8 cellular contexts compared by ENCODE assay signal in the genomic region with DNA sequence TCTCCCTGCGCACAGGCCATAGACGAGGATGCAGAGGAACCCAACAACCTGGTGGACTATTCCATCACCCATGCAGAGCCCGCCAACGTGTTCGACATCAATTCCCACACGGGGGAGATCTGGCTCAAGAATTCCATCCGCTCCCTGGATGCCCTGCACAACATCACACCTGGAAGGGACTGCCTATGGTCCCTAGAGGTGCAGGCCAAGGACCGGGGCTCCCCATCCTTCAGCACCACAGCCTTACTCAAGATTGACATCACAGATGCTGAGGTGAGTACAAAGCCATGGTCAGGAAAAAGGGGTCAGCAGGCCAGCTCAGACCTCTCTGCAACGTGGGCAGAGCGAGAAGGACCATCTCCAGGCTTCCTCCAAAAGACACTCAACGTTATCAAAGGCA. TPM values are rescaled to one million over a fixed set of nuclear protein-coding genes. Genes with fewer than 3 reads are reported as not detected.
"Had no signal": no experiment of that assay in that cellular context is flagged by ENCODE, and none has a peak within 500 bp of the region (broad histone marks: within the 10 kb centered on the region; RNA-seq: fewer than 3 reads in every experiment).

No MANE protein-coding gene starts in this region.

- H3K27ac Mint-ChIP-seq: GM23338 had no signal

- H2AFZ ChIP-seq: GM23338 had no signal

- DNase-seq: H7, HCEC 1CT, IMR-90 had no signal

- H3K4me2 ChIP-seq: GM23338 had no signal

- H3K9me3 Mint-ChIP-seq: GM23338 had no signal

- H3K4me3 ChIP-seq: GM23338, K562 had no signal

- H3K4me3 Mint-ChIP-seq: GM23338 had no signal

- FAIRE-seq: H1, HTR-8/SVneo, K562 had no signal

RNA-seq across cellular contexts. Expression of gene LRIT2, which starts 12.3 kb away (rescaled TPM):
- total RNA-seq: GM23338, H1, H7, HT-29, IMR-90, K562 had no signal
- polyA plus RNA-seq: GM23338, H1, IMR-90, K562 had no signal

RNA-seq across cellular contexts. Expression of gene CDHR1, which starts 18.7 kb away (rescaled TPM):
- total RNA-seq: HT-29, IMR-90 had no signal
- polyA plus RNA-seq: IMR-90 had no signal

RNA-seq across cellular contexts. Expression of gene LRIT1, which starts 28.3 kb away (rescaled TPM):
- total RNA-seq: H1, H7, HT-29, IMR-90, K562 had no signal
- polyA plus RNA-seq: GM23338, IMR-90, K562 had no signal

RNA-seq across cellular contexts. Expression of gene RGR, which starts 31.8 kb away (rescaled TPM):
- total RNA-seq: GM23338, H1, H7, HT-29, IMR-90, K562 had no signal
- polyA plus RNA-seq: GM23338, H1, IMR-90, K562 had no signal

RNA-seq across cellular contexts. Expression of gene GPR15LG, which starts 39.5 kb away (rescaled TPM):
- total RNA-seq: GM23338, H1, H7, HT-29, IMR-90 had no signal
- polyA plus RNA-seq: GM23338, H1, IMR-90, K562 had no signal
